Comparison of ENCODE assay signal across 29 cellular contexts in the genomic region with DNA sequence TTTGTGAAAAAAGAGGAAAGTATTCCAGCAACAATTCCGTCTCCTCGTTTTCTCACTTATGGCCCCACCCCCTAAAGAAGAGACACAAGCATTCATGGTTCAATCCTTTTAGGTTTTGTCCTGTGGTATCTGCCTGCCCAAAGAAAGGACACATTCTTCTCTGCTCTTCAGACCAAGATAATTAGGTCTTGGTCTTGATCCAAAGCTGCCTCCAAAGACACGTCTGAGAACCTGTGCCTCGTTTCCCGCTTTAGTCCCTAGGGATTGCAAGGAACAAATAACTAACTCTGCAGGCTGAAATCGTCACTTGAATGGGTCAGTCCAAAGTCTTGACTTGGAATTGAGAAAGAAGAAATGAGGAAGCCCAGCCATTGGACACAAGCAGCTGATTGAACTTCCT.
"Had no signal": no experiment of that assay in that cellular context is flagged by ENCODE, and none has a peak within 500 bp of the region (broad histone marks: within the 10 kb centered on the region; RNA-seq: fewer than 3 reads in every experiment).

No MANE protein-coding gene starts in this region.

- H3K36me3 ChIP-seq: ascending aorta, cardiac muscle cell, colonic mucosa had no signal

- H3K27ac ChIP-seq: ascending aorta, cardiac muscle cell, colonic mucosa, VCaP had no signal

- H3K4me3 ChIP-seq: ascending aorta, cardiac muscle cell, colonic mucosa had no signal

- H3K4me1 ChIP-seq: ascending aorta, colonic mucosa had no signal

- DNase-seq: activated B cell treated with CpG ODN at 0.5 μM for 24 hours; activated CD4-positive, alpha-beta memory T cell treated with anti-CD3 and anti-CD28 coated beads, Interleukin-2, amount 10 ng/mL, durations not matched to agents 7 days and 5 days; activated CD4-positive, alpha-beta T cell treated with anti-CD3 and anti-CD28 coated beads for 4 hours; activated CD4-positive, alpha-beta T cell treated with anti-CD3 and anti-CD28 coated beads, Interleukin-2, amount 10 ng/mL, durations not matched to agents 24 days and 14 days; activated CD4-positive, alpha-beta T cell treated with anti-CD3 and anti-CD28 coated beads, Interleukin-2, amount 50 U/mL, for 1 hour; activated CD4-positive, alpha-beta T cell treated with anti-CD3 and anti-CD28 coated beads, Interleukin-2, amount 50 U/mL, for 4 hours; activated CD4-positive, CD25-positive, alpha-beta regulatory T cell treated with anti-CD3 and anti-CD28 coated beads, Interleukin-2, amount 50 U/mL, for 72 hours; activated CD8-positive, alpha-beta memory T cell treated with anti-CD3 and anti-CD28 coated beads for 24 hours; activated CD8-positive, alpha-beta memory T cell treated with anti-CD3 and anti-CD28 coated beads, Interleukin-2, amount 10 ng/mL, durations not matched to agents 7 days and 5 days; activated CD8-positive, alpha-beta memory T cell treated with anti-CD3 and anti-CD28 coated beads, Interleukin-2, amount 50 U/mL, for 48 hours; activated CD8-positive, alpha-beta T cell treated with anti-CD3 and anti-CD28 coated beads, Interleukin-2, amount 10 ng/mL, durations not matched to agents 7 days and 5 days; activated effector memory CD4-positive, alpha-beta T cell treated with anti-CD3 and anti-CD28 coated beads, Interleukin-2, amount 50 U/mL, for 16 hours; activated gamma-delta T cell treated with Interleukin-2 at 50 U/mL for 16 hours; activated naive CD4-positive, alpha-beta T cell; activated naive CD4-positive, alpha-beta T cell treated with anti-CD3 and anti-CD28 coated beads for 36 hours; activated naive CD8-positive, alpha-beta T cell treated with anti-CD3 and anti-CD28 coated beads, Interleukin-2, amount 10 ng/mL, durations not matched to agents 7 days and 5 days; activated naive CD8-positive, alpha-beta T cell treated with anti-CD3 and anti-CD28 coated beads, Interleukin-2, amount 50 U/mL, for 24 hours; activated T-cell treated with anti-CD3 and anti-CD28 coated beads, Interleukin-2, amount 50 U/mL, for 24 hours; activated T-cell treated with anti-CD3 and anti-CD28 coated beads, Interleukin-2, amount 50 U/mL, for 72 hours; amygdala; anterior cingulate cortex; caudate nucleus; cerebellar nuclear complex; colonic mucosa; T-helper 2 cell; T-helper 9 cell had no signal

- H3K27me3 ChIP-seq: ascending aorta, cardiac muscle cell, colonic mucosa had no signal

- H3K9me3 ChIP-seq: ascending aorta, colonic mucosa had no signal
